15 cellular contexts compared by ENCODE assay signal in the genomic region with DNA sequence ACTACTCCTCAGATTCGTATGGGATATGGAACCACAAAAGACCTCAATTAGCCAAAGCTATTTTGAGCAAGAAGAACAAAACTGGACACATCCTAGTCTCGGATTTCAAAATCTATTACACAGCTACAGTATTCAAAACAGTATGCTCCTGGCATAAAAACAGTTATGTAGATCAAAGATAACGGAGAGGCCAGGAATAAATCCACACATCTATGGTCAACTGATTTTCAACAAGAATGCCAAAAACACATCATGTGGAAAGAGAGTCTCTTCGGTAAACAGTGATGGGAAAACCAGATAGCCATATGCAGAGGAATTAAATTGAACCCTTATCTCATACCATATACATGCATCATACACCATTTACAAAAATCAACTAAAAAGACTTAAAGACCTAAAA.
DNase-seq lines count a peak whose midpoint lies in the region; ATAC-seq and TF ChIP-seq lines count a peak whose summit lies in the region.
"Had no signal": no experiment of that assay in that cellular context is flagged by ENCODE, and none has a peak within 500 bp of the region (broad histone marks: within the 10 kb centered on the region; RNA-seq: fewer than 3 reads in every experiment).

No MANE protein-coding gene starts in this region.

- TF ChIP-seq CTCF in fibroblast of pulmonary artery (IDR thresholded peaks at IDR 0.05; ENCODE audit: low read length, missing control alignments) = no peak

- ATAC-seq in activated CD4-positive, CD25-positive, alpha-beta regulatory T cell treated with anti-CD3 and anti-CD28 coated beads, Interleukin-2, amount 50 U/mL, for 24 hours = no peak
- ATAC-seq in HG03354 (IDR thresholded peaks at IDR 0.05; ENCODE audit: poor library complexity, severe bottlenecking, unreplicated experiment) = no peak
- ATAC-seq: GM23338 had no signal

- no peak overlapping the region for H3K4me3 ChIP-seq in fibroblast of pulmonary artery (replicated peaks; ENCODE audit: low read depth, low read length)
- H3K4me3 ChIP-seq: GM23338 had no signal

- DNase-seq in EH (ENCODE audit: low read depth) (peak; percentile 92), RPMI7951 (ENCODE audit: low read depth) (peak; percentile 37), fibroblast of pulmonary artery (ENCODE audit: low read depth) (peak; percentile 13), GM19240 (ENCODE audit: insufficient read length, low spot score) (no peak)
- DNase-seq: BE2C; C1 segment of cervical spinal cord; Caco-2; CD4-positive, CD25-positive, alpha-beta regulatory T cell; CD8-positive, alpha-beta memory T cell; GDM1; HCEC 1CT; IMR-90 had no signal
